Comparison of ENCODE assay signal across 1 cellular context in genomic region chr15:73704869-73705645, GRCh38.
TF ChIP-seq lines count a peak whose summit lies in the region.

No MANE protein-coding gene starts in this region.

TF ChIP-seq in GM12878, 131 proteins besides CTCF, POLR2A, EP300 and RAD21:
- TF ChIP-seq, protein P1, sequence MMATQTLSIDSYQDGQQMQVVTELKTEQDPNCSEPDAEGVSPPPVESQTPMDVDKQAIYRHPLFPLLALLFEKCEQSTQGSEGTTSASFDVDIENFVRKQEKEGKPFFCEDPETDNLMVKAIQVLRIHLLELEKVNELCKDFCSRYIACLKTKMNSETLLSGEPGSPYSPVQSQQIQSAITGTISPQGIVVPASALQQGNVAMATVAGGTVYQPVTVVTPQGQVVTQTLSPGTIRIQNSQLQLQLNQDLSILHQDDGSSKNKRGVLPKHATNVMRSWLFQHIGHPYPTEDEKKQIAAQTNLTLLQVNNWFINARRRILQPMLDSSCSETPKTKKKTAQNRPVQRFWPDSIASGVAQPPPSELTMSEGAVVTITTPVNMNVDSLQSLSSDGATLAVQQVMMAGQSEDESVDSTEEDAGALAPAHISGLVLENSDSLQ (IDR thresholded peaks at IDR 0.05) = peak; percentile 63; the same call in 1 of the 2 replicates
- no peak for TF ChIP-seq CREB1 (IDR thresholded peaks at IDR 0.05; ENCODE audit: low read depth)
- no peak for TF ChIP-seq PAX5 (IDR thresholded peaks at IDR 0.05; ENCODE audit: borderline replicate concordance, low read depth, low read length)
- 0 out of 2 replicates have a peak, but pooled peaks have one; percentile 40 for TF ChIP-seq YY1 (IDR thresholded peaks at IDR 0.05; ENCODE audit: low read depth, low read length)
- TF ChIP-seq SMC3 (IDR thresholded peaks at IDR 0.05; ENCODE audit: borderline replicate concordance, low read length) = peak; percentile 53
